Comparison of ENCODE assay signal across 13 cellular contexts in genomic region chr2:217954469-217954868, GRCh38. TPM values are rescaled to one million over a fixed set of nuclear protein-coding genes. Genes with fewer than 3 reads are reported as not detected.
DNase-seq lines count a peak whose midpoint lies in the region; ATAC-seq and TF ChIP-seq lines count a peak whose summit lies in the region.
"Had no signal": no experiment of that assay in that cellular context is flagged by ENCODE, and none has a peak within 500 bp of the region (broad histone marks: within the 10 kb centered on the region; RNA-seq: fewer than 3 reads in every experiment).

No MANE protein-coding gene starts in this region.

- DNase-seq in COLO668 (lab: John Stamatoyannopoulos, UW; ENCODE audit: unreplicated experiment), result peak; percentile 55
- DNase-seq in NCI-H69 (lab: John Stamatoyannopoulos, UW), result peak; percentile 3
- peak; percentile 53 to 80 (median 61) for DNase-seq in heart left ventricle
- DNase-seq in prostate gland (ENCODE audit: low spot score), result no peak
- no peak for DNase-seq in NK-92 treated with Interleukin-12 subunit alpha and Interleukin-12 subunit beta, amount 100 ng/mL, for 24 hours (lab: John Stamatoyannopoulos, UW)
- no peak for DNase-seq in osteocyte (ENCODE audit: extremely low spot score, unreplicated experiment)
- no peak for DNase-seq in CD4-positive, alpha-beta T cell
- DNase-seq: activated naive CD8-positive, alpha-beta T cell treated with anti-CD3 and anti-CD28 coated beads, Interleukin-2, amount 50 U/mL, for 24 hours; naive B cell; SIG-M5; stimulated activated CD4-positive, alpha-beta T cell treated with anti-CD3 and anti-CD28 coated beads, Interleukin-12 subunit alpha, Interleukin-12 subunit beta, amount 100 ng/mL, for 4 hours had no signal

- H3K36me3 ChIP-seq in heart left ventricle (no peaks in the 10 kb centered on the region), prostate gland (no peaks in the 10 kb centered on the region)

- WGBS in heart left ventricle, 4 donors, result 26 to 33% (median 29%) methylated on average over 3 of the region's 3 CpGs
- 47% methylated on average over 3 of the region's 3 CpGs for WGBS in prostate gland

- H3K27ac Mint-ChIP-seq in osteocyte (ENCODE audit: unreplicated experiment), result no peak overlapping the region
- H3K27ac Mint-ChIP-seq in CD4-positive, alpha-beta T cell, result no peak overlapping the region
- H3K27ac Mint-ChIP-seq: activated naive CD8-positive, alpha-beta T cell treated with anti-CD3 and anti-CD28 coated beads, Interleukin-2, amount 50 U/mL, for 24 hours had no signal

- H3K9me3 ChIP-seq in heart left ventricle (no peaks in the 10 kb centered on the region), prostate gland (no peaks in the 10 kb centered on the region)
- no peaks in the 10 kb centered on the region for H3K9me3 ChIP-seq in CD4-positive, alpha-beta T cell (ENCODE audit: control insufficient read depth, low read length)

- H3K27ac ChIP-seq in heart left ventricle (peak overlapping the region in 11 of 12 donors; percentile 57 to 97 (median 83)), prostate gland (peak overlapping the region; percentile 72 to 84)
- no peak overlapping the region for H3K27ac ChIP-seq in CD4-positive, alpha-beta T cell (ENCODE audit: low read depth, low read length)

- H3K36me3 Mint-ChIP-seq in osteocyte (ENCODE audit: unreplicated experiment), result peaks cover 17% of the 10 kb centered on the region
- no peaks in the 10 kb centered on the region for H3K36me3 Mint-ChIP-seq in CD4-positive, alpha-beta T cell (ENCODE audit: low read depth)
- H3K36me3 Mint-ChIP-seq: naive B cell had no signal

- H3K4me3 Mint-ChIP-seq in osteocyte (ENCODE audit: unreplicated experiment), result no peak overlapping the region
- H3K4me3 Mint-ChIP-seq in CD4-positive, alpha-beta T cell, result no peak overlapping the region
- H3K4me3 Mint-ChIP-seq: activated naive CD8-positive, alpha-beta T cell treated with anti-CD3 and anti-CD28 coated beads, Interleukin-2, amount 50 U/mL, for 24 hours; dendritic cell treated with granulocyte-macrophage colony-stimulating factor and Interleukin-4, amounts not matched to agents 40 ng/mL and 50 ng/mL, for 4 days; naive B cell had no signal

- H3K4me3 ChIP-seq in heart left ventricle (no peak overlapping the region), prostate gland (no peak overlapping the region)

- peak; percentile 44 to 72 (median 66) for ATAC-seq in heart left ventricle
- no peak for ATAC-seq in GM18870 (IDR thresholded peaks at IDR 0.05; ENCODE audit: unreplicated experiment)
- ATAC-seq in CD4-positive, alpha-beta T cell (ENCODE audit: poor library complexity), result no peak
- ATAC-seq: activated naive CD8-positive, alpha-beta T cell treated with anti-CD3 and anti-CD28 coated beads, Interleukin-2, amount 50 U/mL, for 24 hours had no signal

- CTCF ChIA-PET in CD4-positive, alpha-beta T cell (lab: Charles Lee), result no interaction called here

- no peak for TF ChIP-seq CTCF in heart left ventricle (IDR thresholded peaks at IDR 0.05)
- no peak for TF ChIP-seq CTCF in prostate gland (IDR thresholded peaks at IDR 0.05)
- no peak for TF ChIP-seq CTCF in osteocyte (IDR thresholded peaks at IDR 0.05)
- TF ChIP-seq CTCF in CD4-positive, alpha-beta T cell (IDR thresholded peaks at IDR 0.05), result no peak

- H3K4me1 Mint-ChIP-seq in osteocyte (ENCODE audit: unreplicated experiment), result peaks cover 54% of the 10 kb centered on the region
- H3K4me1 Mint-ChIP-seq in CD4-positive, alpha-beta T cell (ENCODE audit: low read depth), result no peaks in the 10 kb centered on the region
- H3K4me1 Mint-ChIP-seq: activated naive CD8-positive, alpha-beta T cell treated with anti-CD3 and anti-CD28 coated beads, Interleukin-2, amount 50 U/mL, for 24 hours; naive B cell had no signal

- intact Hi-C loops in heart left ventricle (cut with DNase I), result loop anchor here in 1 of 10 donors (5.0 kb wide), 1 partner anchor 33 kb away; no protein-coding TSS in a partner anchor
- intact Hi-C loops in prostate gland (cut with DNase I), result no loop called here
- intact Hi-C loops in CD4-positive, alpha-beta T cell (cut with DNase I, micrococcal nuclease), result no loop called here

- no peak for TF ChIP-seq POLR2A in heart left ventricle (IDR thresholded peaks at IDR 0.05)
- no peak for TF ChIP-seq POLR2A in prostate gland (IDR thresholded peaks at IDR 0.05)

- no peaks in the 10 kb centered on the region for H3K9me3 Mint-ChIP-seq in osteocyte (ENCODE audit: unreplicated experiment)
- H3K9me3 Mint-ChIP-seq in CD4-positive, alpha-beta T cell, result no peaks in the 10 kb centered on the region
- H3K9me3 Mint-ChIP-seq: activated naive CD8-positive, alpha-beta T cell treated with anti-CD3 and anti-CD28 coated beads, Interleukin-2, amount 50 U/mL, for 24 hours; dendritic cell treated with granulocyte-macrophage colony-stimulating factor and Interleukin-4, amounts not matched to agents 40 ng/mL and 50 ng/mL, for 4 days; naive B cell had no signal

- H3K27me3 ChIP-seq in heart left ventricle (no peaks in the 10 kb centered on the region), prostate gland (replicated peaks; ENCODE audit: insufficient read depth) (no peaks in the 10 kb centered on the region)
- peaks cover 5% of the 10 kb centered on the region for H3K27me3 ChIP-seq in CD4-positive, alpha-beta T cell (ENCODE audit: control insufficient read depth, insufficient read depth, low read length)

- H3K4me1 ChIP-seq in heart left ventricle, result peaks cover 20 to 98% (median 78%) of the 10 kb centered on the region in 12 donors
- peaks cover 14% of the 10 kb centered on the region for H3K4me1 ChIP-seq in prostate gland (replicated peaks)

- POLR2A ChIA-PET in CD4-positive, alpha-beta T cell (lab: Charles Lee), result no interaction called here

- H3K27me3 Mint-ChIP-seq in osteocyte (ENCODE audit: unreplicated experiment), result no peaks in the 10 kb centered on the region
- H3K27me3 Mint-ChIP-seq in CD4-positive, alpha-beta T cell, result peaks cover 5% of the 10 kb centered on the region

RNA-seq across cellular contexts. Expression of gene TNS1, which starts 48.3 kb away (rescaled TPM):
- 100 to 1,000 TPM; 513 to 899 (median 742) TPM for total RNA-seq in heart left ventricle
- polyA plus RNA-seq in heart left ventricle, result 100 to 1,000 TPM; 243 to 339 TPM
- 100 to 1,000 TPM; 238 to 659 TPM for total RNA-seq in prostate gland
- total RNA-seq in osteocyte, result 80.8 and 82.5 TPM in 2 replicates
- total RNA-seq in CD4-positive, alpha-beta T cell, result under 1 TPM; 0.25 to 0.34 TPM

Comparison
In these comparisons a context has a peak if more than half of its experiments do, and no peak if none do; other contexts are left out.
1. DNase-seq: peak in COLO668 (single experiment), NCI-H69 (single experiment) and heart left ventricle (5 of 5); none in prostate gland (single experiment), NK-92 treated with Interleukin-12 subunit alpha and Interleukin-12 subunit beta, amount 100 ng/mL, for 24 hours (single experiment), osteocyte (single experiment) and CD4-positive, alpha-beta T cell (0 of 10).
2. ATAC-seq: peak in heart left ventricle (4 of 4); none in GM18870 (single experiment) and CD4-positive, alpha-beta T cell (single experiment).
3. RNA of gene TNS1, which starts 48.3 kb away (total RNA-seq): 513 to 899 TPM in heart left ventricle, 238 to 659 TPM in prostate gland and 80.8 to 82.5 TPM in osteocyte; 0.25 to 0.34 TPM in CD4-positive, alpha-beta T cell; every median in the first group is over 10 times any median in the second.